15 cellular contexts compared by ENCODE assay signal in genomic region chr12:106757623-106758348, GRCh38. TPM values are rescaled to one million over a fixed set of nuclear protein-coding genes. Genes with fewer than 3 reads are reported as not detected.
DNase-seq lines count a peak whose midpoint lies in the region; ATAC-seq, FAIRE-seq and TF ChIP-seq lines count a peak whose summit lies in the region.
"Had no signal": no experiment of that assay in that cellular context is flagged by ENCODE, and none has a peak within 500 bp of the region (broad histone marks: within the 10 kb centered on the region; RNA-seq: fewer than 3 reads in every experiment).

No MANE protein-coding gene starts in this region.

- in situ Hi-C loops in G401 (cut with HindIII; ENCODE audit: low sequenced_read_pairs): no loop called here

- no peaks in the 10 kb centered on the region for H3K36me3 Mint-ChIP-seq in activated T-helper 17 cell treated with anti-CD3 and anti-CD28 coated beads, Interleukin-2, amount 50 U/mL, for 72 hours (ENCODE audit: low read depth)
- H3K36me3 Mint-ChIP-seq in nephron (ENCODE audit: low read depth): peaks cover 6% of the 10 kb centered on the region

- H3K27ac ChIP-seq in heart left ventricle (peak overlapping the region in 6 of 12 donors; percentile 3 to 27 (median 23)), tibial artery (peak overlapping the region; percentile 56 to 71)
- H3K27ac ChIP-seq: epithelial cell of prostate had no signal

- intact Hi-C loops in heart left ventricle (cut with DNase I) (no loop called here), tibial artery (cut with DNase I; ENCODE audit: low total_unique reads) (no loop called here)

- no peak for FAIRE-seq in frontal cortex (lab: Jason Lieb, UNC)
- FAIRE-seq: H54, RCC 7860 had no signal

- ATAC-seq in activated T-helper 17 cell treated with anti-CD3 and anti-CD28 coated beads, Interleukin-2, amount 50 U/mL, for 72 hours (replicated peaks): no peak
- ATAC-seq in heart left ventricle: peak; percentile 16 to 87 (median 66)
- ATAC-seq: stimulated activated naive CD8-positive, alpha-beta T cell treated with anti-CD3 and anti-CD28 coated beads, Interleukin-15, amount 100 ng/mL, for 72 hours had no signal

- no peaks in the 10 kb centered on the region for H3K27me3 Mint-ChIP-seq in activated T-helper 17 cell treated with anti-CD3 and anti-CD28 coated beads, Interleukin-2, amount 50 U/mL, for 72 hours
- no peaks in the 10 kb centered on the region for H3K27me3 Mint-ChIP-seq in nephron (ENCODE audit: low read depth)
- H3K27me3 Mint-ChIP-seq: stimulated activated naive CD8-positive, alpha-beta T cell treated with anti-CD3 and anti-CD28 coated beads, Interleukin-15, amount 100 ng/mL, for 72 hours had no signal

- TF ChIP-seq CTCF in heart left ventricle (IDR thresholded peaks at IDR 0.05) (no peak), nephron (IDR thresholded peaks at IDR 0.05; ENCODE audit: unreplicated experiment in 3 of 3) (no peak), tibial artery (IDR thresholded peaks at IDR 0.05) (no peak)

- WGBS in heart left ventricle, 4 donors: 78 to 81% (median 79%) methylated on average over 6 of the region's 6 CpGs

- no peak overlapping the region for H3K4me3 ChIP-seq in heart left ventricle
- H3K4me3 ChIP-seq in tibial artery: no peak overlapping the region

- H3K4me1 Mint-ChIP-seq in activated T-helper 17 cell treated with anti-CD3 and anti-CD28 coated beads, Interleukin-2, amount 50 U/mL, for 72 hours: peaks cover 28% of the 10 kb centered on the region
- H3K4me1 Mint-ChIP-seq in nephron: peaks cover 35% of the 10 kb centered on the region

- no peaks in the 10 kb centered on the region for H3K36me3 ChIP-seq in heart left ventricle
- H3K36me3 ChIP-seq in tibial artery: no peaks in the 10 kb centered on the region

- no peak for TF ChIP-seq POLR2A in heart left ventricle (IDR thresholded peaks at IDR 0.05)

- H3K27me3 ChIP-seq in heart left ventricle (no peaks in the 10 kb centered on the region), tibial artery (no peaks in the 10 kb centered on the region)

- H3K9me3 Mint-ChIP-seq in activated T-helper 17 cell treated with anti-CD3 and anti-CD28 coated beads, Interleukin-2, amount 50 U/mL, for 72 hours: peaks cover 4% of the 10 kb centered on the region
- peaks cover 5% of the 10 kb centered on the region for H3K9me3 Mint-ChIP-seq in nephron

- H3K4me1 ChIP-seq in heart left ventricle (peaks cover 0 to 35% (median 13%) of the 10 kb centered on the region in 12 donors), tibial artery (peaks cover 0 to 39% (median 17%) of the 10 kb centered on the region in 4 donors)

- H3K9me3 ChIP-seq in heart left ventricle (no peaks in the 10 kb centered on the region), tibial artery (no peaks in the 10 kb centered on the region)

- DNase-seq in heart left ventricle (no peak), tibial artery (peak in 1 of 2 donors; percentile 73), frontal cortex (ENCODE audit: low spot score in 2 of 2) (no peak), G401 (ENCODE audit: low spot score) (no peak), SIG-M5 (lab: John Stamatoyannopoulos, UW) (no peak), globus pallidus (ENCODE audit: low spot score) (no peak)
- DNase-seq: cortex of kidney; NCI-H1417 treated with DMSO at 0.1 percent for 48 hours; NCI-H748 treated with DMSO at 0.1 percent for 48 hours; stimulated activated naive CD8-positive, alpha-beta T cell treated with anti-CD3 and anti-CD28 coated beads, Interleukin-15, amount 100 ng/mL, for 72 hours had no signal

- peak overlapping the region; percentile 97 for H3K27ac Mint-ChIP-seq in activated T-helper 17 cell treated with anti-CD3 and anti-CD28 coated beads, Interleukin-2, amount 50 U/mL, for 72 hours
- H3K27ac Mint-ChIP-seq in nephron: peak overlapping the region; percentile 35 to 97 (median 72)

- no peak overlapping the region for H3K4me3 Mint-ChIP-seq in activated T-helper 17 cell treated with anti-CD3 and anti-CD28 coated beads, Interleukin-2, amount 50 U/mL, for 72 hours
- no peak overlapping the region for H3K4me3 Mint-ChIP-seq in nephron
- H3K4me3 Mint-ChIP-seq: stimulated activated naive CD8-positive, alpha-beta T cell treated with anti-CD3 and anti-CD28 coated beads, Interleukin-15, amount 100 ng/mL, for 72 hours had no signal

RNA-seq across cellular contexts. Expression of gene RIC8B, which starts 16.7 kb away (rescaled TPM):
- 10 to 100 TPM; 14.9 to 15.9 TPM for total RNA-seq in activated T-helper 17 cell treated with anti-CD3 and anti-CD28 coated beads, Interleukin-2, amount 50 U/mL, for 72 hours
- total RNA-seq in heart left ventricle (10 to 100 TPM; 14.2 to 27.5 (median 22.8) TPM), frontal cortex (29.8 TPM)
- polyA plus RNA-seq in heart left ventricle: 10 to 100 TPM in 1 of 2 donors, 1 to 10 TPM in 1; 6.1 to 11.9 TPM
- 19.4 and 19.8 TPM in 2 replicates for total RNA-seq in G401 (2014; rRNA removed; shearing (Covaris generic))
